17 cellular contexts compared by ENCODE assay signal in the genomic region with DNA sequence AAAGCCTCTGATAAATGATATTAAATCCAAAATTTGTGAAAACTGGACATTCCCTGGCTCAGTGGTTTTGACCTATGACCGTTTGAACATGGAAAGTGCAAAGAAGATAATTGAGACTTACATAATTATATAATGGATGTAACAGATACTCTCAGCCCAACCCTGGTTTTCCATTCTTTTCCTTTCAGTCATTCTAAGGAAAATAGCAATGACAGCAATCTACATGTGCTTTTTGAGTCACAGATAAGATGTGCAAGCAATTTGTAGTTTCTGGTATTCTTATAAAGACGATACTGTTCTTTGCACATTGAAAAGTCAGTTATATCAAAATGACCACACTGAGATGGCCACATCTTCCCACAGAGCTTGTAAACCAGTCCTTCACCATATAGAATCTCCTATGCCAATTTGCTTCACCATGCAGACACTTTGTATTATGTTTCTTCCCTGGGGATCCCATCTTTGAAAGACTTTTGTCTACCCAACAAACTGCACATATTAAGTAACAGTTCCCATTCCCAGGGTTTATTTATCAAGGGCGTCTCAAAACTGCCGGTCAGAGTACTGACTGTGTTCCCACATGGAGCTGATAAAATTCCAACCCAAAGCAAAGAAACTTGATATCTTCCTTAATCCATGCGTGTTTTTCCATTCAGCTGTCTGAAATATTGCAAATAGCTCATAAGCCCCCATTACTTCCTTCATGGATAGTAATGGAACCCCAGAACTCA.
"Had no signal": no experiment of that assay in that cellular context is flagged by ENCODE, and none has a peak within 500 bp of the region (broad histone marks: within the 10 kb centered on the region; RNA-seq: fewer than 3 reads in every experiment).

No MANE protein-coding gene starts in this region.

- H3K27me3 ChIP-seq: cardiac muscle cell, pancreas, tibial artery, uterus had no signal

- H3K9me3 ChIP-seq: pancreas, uterus had no signal

- H3K27ac ChIP-seq: cardiac muscle cell, esophagus squamous epithelium, foreskin keratinocyte, pancreas, tibial artery, uterus, WERI-Rb-1 had no signal

- H3K36me3 ChIP-seq: cardiac muscle cell, esophagus squamous epithelium, pancreas, tibial artery, uterus, WERI-Rb-1 had no signal

- H3K27me3 Mint-ChIP-seq: activated CD4-positive, alpha-beta memory T cell treated with anti-CD3 and anti-CD28 coated beads, Interleukin-2, amount 10 ng/mL, durations not matched to agents 7 days and 5 days; activated CD4-positive, alpha-beta T cell treated with anti-CD3 and anti-CD28 coated beads for 36 hours; activated naive CD4-positive, alpha-beta T cell treated with anti-CD3 and anti-CD28 coated beads, Interleukin-2, amount 10 ng/mL, durations not matched to agents 7 days and 5 days; activated T-cell treated with anti-CD3 and anti-CD28 coated beads, Interleukin-2, amount 50 U/mL, for 24 hours; naive B cell; stimulated activated naive B cell treated with anti-CD40 and anti-IgM and Interleukin-4, amounts not matched to agents 10 μg/mL and 1 μg/mL and 100 μg/mL, for 72 hours had no signal

- ATAC-seq: activated CD4-positive, alpha-beta T cell treated with anti-CD3 and anti-CD28 coated beads for 36 hours; foreskin keratinocyte; stimulated activated naive B cell treated with anti-CD40 and anti-IgM and Interleukin-4, amounts not matched to agents 10 μg/mL and 1 μg/mL and 100 μg/mL, for 72 hours had no signal

- H3K27ac Mint-ChIP-seq: activated CD4-positive, alpha-beta memory T cell treated with anti-CD3 and anti-CD28 coated beads, Interleukin-2, amount 10 ng/mL, durations not matched to agents 7 days and 5 days; activated CD4-positive, alpha-beta T cell treated with anti-CD3 and anti-CD28 coated beads for 36 hours; activated naive CD4-positive, alpha-beta T cell treated with anti-CD3 and anti-CD28 coated beads, Interleukin-2, amount 10 ng/mL, durations not matched to agents 7 days and 5 days; activated T-cell treated with anti-CD3 and anti-CD28 coated beads, Interleukin-2, amount 50 U/mL, for 24 hours; naive B cell; stimulated activated naive B cell treated with anti-CD40 and anti-IgM and Interleukin-4, amounts not matched to agents 10 μg/mL and 1 μg/mL and 100 μg/mL, for 72 hours; T-helper 1 cell treated with Interleukin-12 subunit alpha and Interleukin-12 subunit beta and Interleukin-4 antibody, amounts not matched to agents 30 μg/mL and 1 μg/mL, for 36 hours had no signal

- H3K4me1 ChIP-seq: foreskin keratinocyte, uterus had no signal

- H3K9me3 Mint-ChIP-seq: activated T-cell treated with anti-CD3 and anti-CD28 coated beads, Interleukin-2, amount 50 U/mL, for 24 hours had no signal

- DNase-seq: activated CD4-positive, alpha-beta memory T cell treated with anti-CD3 and anti-CD28 coated beads, Interleukin-2, amount 10 ng/mL, durations not matched to agents 7 days and 5 days; activated CD4-positive, alpha-beta T cell treated with anti-CD3 and anti-CD28 coated beads for 36 hours; activated naive CD4-positive, alpha-beta T cell treated with anti-CD3 and anti-CD28 coated beads, Interleukin-2, amount 10 ng/mL, durations not matched to agents 7 days and 5 days; activated T-cell treated with anti-CD3 and anti-CD28 coated beads, Interleukin-2, amount 50 U/mL, for 24 hours; esophagus squamous epithelium; foreskin keratinocyte; glutamatergic neuron; naive B cell; pancreas; stimulated activated CD4-positive, alpha-beta T cell treated with anti-CD3 and anti-CD28 coated beads, Interleukin-15, amount 100 ng/mL, for 24 hours; stimulated activated CD4-positive, alpha-beta T cell treated with anti-CD3 and anti-CD28 coated beads, Interleukin-4, amount 100 ng/mL, for 1 hour; stimulated activated naive B cell treated with anti-CD40 and anti-IgM and Interleukin-4, amounts not matched to agents 10 μg/mL and 1 μg/mL and 100 μg/mL, for 72 hours; tibial artery; uterus; WERI-Rb-1 had no signal

- H3K4me3 ChIP-seq: cardiac muscle cell, esophagus squamous epithelium, pancreas, tibial artery, uterus had no signal

- H3K4me3 Mint-ChIP-seq: activated CD4-positive, alpha-beta memory T cell treated with anti-CD3 and anti-CD28 coated beads, Interleukin-2, amount 10 ng/mL, durations not matched to agents 7 days and 5 days; activated CD4-positive, alpha-beta T cell treated with anti-CD3 and anti-CD28 coated beads for 36 hours; activated naive CD4-positive, alpha-beta T cell treated with anti-CD3 and anti-CD28 coated beads, Interleukin-2, amount 10 ng/mL, durations not matched to agents 7 days and 5 days; activated T-cell treated with anti-CD3 and anti-CD28 coated beads, Interleukin-2, amount 50 U/mL, for 24 hours; naive B cell; stimulated activated naive B cell treated with anti-CD40 and anti-IgM and Interleukin-4, amounts not matched to agents 10 μg/mL and 1 μg/mL and 100 μg/mL, for 72 hours; T-helper 1 cell treated with Interleukin-12 subunit alpha and Interleukin-12 subunit beta and Interleukin-4 antibody, amounts not matched to agents 30 μg/mL and 1 μg/mL, for 36 hours had no signal

- H3K4me1 Mint-ChIP-seq: activated CD4-positive, alpha-beta T cell treated with anti-CD3 and anti-CD28 coated beads for 36 hours had no signal
